Comparison of ENCODE assay signal across 1 cellular context in genomic region chr2:72956936-72957335, GRCh38.
TF ChIP-seq lines count a peak whose summit lies in the region.

No MANE protein-coding gene starts in this region.

TF ChIP-seq in HepG2, 621 proteins besides CTCF, POLR2A, EP300 and RAD21 (continued from another document):
- TF ChIP-seq PCBP1 (IDR thresholded peaks at IDR 0.05; ENCODE audit: borderline replicate concordance, low read depth, low read length) (no peak), CHD4 (IDR thresholded peaks at IDR 0.05; ENCODE audit: borderline replicate concordance, low read length) (no peak), GATAD1 (CRISPR knock-in tag; IDR thresholded peaks at IDR 0.05) (no peak), MTA3 (CRISPR knock-in tag; IDR thresholded peaks at IDR 0.05) (no peak), STAT5B (CRISPR knock-in tag; IDR thresholded peaks at IDR 0.05) (no peak), NFE2 (CRISPR knock-in tag; IDR thresholded peaks at IDR 0.05) (no peak), ZNF333 (CRISPR knock-in tag; IDR thresholded peaks at IDR 0.05; ENCODE audit: borderline replicate concordance) (no peak), ETV6 (CRISPR knock-in tag; conservative IDR thresholded peaks at IDR 0.05) (no peak), DNMT3B (CRISPR knock-in tag; conservative IDR thresholded peaks at IDR 0.05) (no peak), PRDM4 (CRISPR knock-in tag; IDR thresholded peaks at IDR 0.05; ENCODE audit: borderline replicate concordance) (no peak), KLF15 (CRISPR knock-in tag; IDR thresholded peaks at IDR 0.05; ENCODE audit: borderline replicate concordance) (no peak), HNF4A (CRISPR knock-in tag; IDR thresholded peaks at IDR 0.05) (no peak), SMARCC2 (IDR thresholded peaks at IDR 0.05) (no peak)
- TF ChIP-seq, protein P1, sequence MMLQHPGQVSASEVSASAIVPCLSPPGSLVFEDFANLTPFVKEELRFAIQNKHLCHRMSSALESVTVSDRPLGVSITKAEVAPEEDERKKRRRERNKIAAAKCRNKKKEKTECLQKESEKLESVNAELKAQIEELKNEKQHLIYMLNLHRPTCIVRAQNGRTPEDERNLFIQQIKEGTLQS (CRISPR knock-in tag; IDR thresholded peaks at IDR 0.05) = no peak
- TF ChIP-seq, protein P2, sequence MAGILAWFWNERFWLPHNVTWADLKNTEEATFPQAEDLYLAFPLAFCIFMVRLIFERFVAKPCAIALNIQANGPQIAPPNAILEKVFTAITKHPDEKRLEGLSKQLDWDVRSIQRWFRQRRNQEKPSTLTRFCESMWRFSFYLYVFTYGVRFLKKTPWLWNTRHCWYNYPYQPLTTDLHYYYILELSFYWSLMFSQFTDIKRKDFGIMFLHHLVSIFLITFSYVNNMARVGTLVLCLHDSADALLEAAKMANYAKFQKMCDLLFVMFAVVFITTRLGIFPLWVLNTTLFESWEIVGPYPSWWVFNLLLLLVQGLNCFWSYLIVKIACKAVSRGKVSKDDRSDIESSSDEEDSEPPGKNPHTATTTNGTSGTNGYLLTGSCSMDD (CRISPR knock-in tag; IDR thresholded peaks at IDR 0.05) = no peak
